Comparison of ENCODE assay signal across 8 cellular contexts in genomic region chr16:3021449-3022207, GRCh38.
DNase-seq lines count a peak whose midpoint lies in the region; ATAC-seq and TF ChIP-seq lines count a peak whose summit lies in the region.

No MANE protein-coding gene starts in this region.

- H3K36me3 ChIP-seq in RWPE2 (ENCODE audit: low read depth) (peaks cover 37% of the 10 kb centered on the region), neuron (ENCODE audit: insufficient read depth, low read length) (peaks cover 13% of the 10 kb centered on the region), subcutaneous abdominal adipose tissue (ENCODE audit: control insufficient read depth in 5 of 5, insufficient read depth in 5 of 5, low read length in 5 of 5) (peaks cover 0 to 11% (median 6%) of the 10 kb centered on the region in 5 donors)

- H3K9me3 ChIP-seq in RWPE2 (ENCODE audit: severe bottlenecking) (no peaks in the 10 kb centered on the region), neuron (ENCODE audit: low read length) (no peaks in the 10 kb centered on the region), subcutaneous abdominal adipose tissue (ENCODE audit: control insufficient read depth in 5 of 5, low read length in 5 of 5) (no peaks in the 10 kb centered on the region)

- H3K4me3 ChIP-seq in RWPE2 (ENCODE audit: severe bottlenecking) (peak overlapping the region; percentile 89), neuron (ENCODE audit: low read length) (peak overlapping the region; percentile 42), subcutaneous abdominal adipose tissue (ENCODE audit: low read depth in 1 of 5, low read length in 5 of 5) (peak overlapping the region; percentile 59 to 86 (median 70))

- H2AFZ ChIP-seq in neuron (ENCODE audit: low read depth, low read length), result peak overlapping the region; percentile 14

- peaks cover 7% of the 10 kb centered on the region for H3K4me1 ChIP-seq in RWPE2 (ENCODE audit: insufficient read depth, poor library complexity, severe bottlenecking)
- peaks cover 27% of the 10 kb centered on the region for H3K4me1 ChIP-seq in neuron (ENCODE audit: insufficient read depth, low read length)
- peaks cover 4 to 53% (median 45%) of the 10 kb centered on the region in 5 donors for H3K4me1 ChIP-seq in subcutaneous abdominal adipose tissue (ENCODE audit: control insufficient read depth in 5 of 5, insufficient read depth in 5 of 5, low read length in 5 of 5)

- peak overlapping the region; percentile 100 for H3K27ac ChIP-seq in RWPE2 (ENCODE audit: poor library complexity, severe bottlenecking)
- peak overlapping the region; percentile 93 for H3K27ac ChIP-seq in subcutaneous abdominal adipose tissue (ENCODE audit: low read depth, low read length)

- TF ChIP-seq CTCF in RWPE2 (IDR thresholded peaks at IDR 0.05; ENCODE audit: poor library complexity, severe bottlenecking), result peak; percentile 33

- peak; percentile 28 for ATAC-seq in HG03354 (IDR thresholded peaks at IDR 0.05; ENCODE audit: poor library complexity, severe bottlenecking, unreplicated experiment)
- peak; percentile 35 for ATAC-seq in RWPE2 (ENCODE audit: low read depth)
- no peak for ATAC-seq in GM18517 (IDR thresholded peaks at IDR 0.05; ENCODE audit: unreplicated experiment)

- no peaks in the 10 kb centered on the region for H3K27me3 ChIP-seq in RWPE2 (ENCODE audit: insufficient read depth, poor library complexity, severe bottlenecking)
- peaks cover 6% of the 10 kb centered on the region for H3K27me3 ChIP-seq in neuron (ENCODE audit: insufficient read depth, low read length)
- H3K27me3 ChIP-seq in subcutaneous abdominal adipose tissue (ENCODE audit: control insufficient read depth in 5 of 5, insufficient read depth in 4 of 5, low read length in 5 of 5), result peaks cover 6 to 19% (median 10%) of the 10 kb centered on the region in 5 donors

- peak; percentile 80 for DNase-seq in CD1c-positive myeloid dendritic cell (ENCODE audit: extremely low spot score)
- DNase-seq in RWPE2 (ENCODE audit: low spot score), result peak; percentile 98
- peak; percentile 57 for DNase-seq in activated effector memory CD4-positive, alpha-beta T cell treated with Interleukin-2 at 50 U/mL for 16 hours
- peak; percentile 89 for DNase-seq in fibroblast of the conjunctiva (ENCODE audit: low read depth)

- peak overlapping the region; percentile 26 to 92 (median 72) for H3K9ac ChIP-seq in subcutaneous abdominal adipose tissue (ENCODE audit: low read length in 5 of 5)
